Comparison of ENCODE assay signal across 1 cellular context in the genomic region with DNA sequence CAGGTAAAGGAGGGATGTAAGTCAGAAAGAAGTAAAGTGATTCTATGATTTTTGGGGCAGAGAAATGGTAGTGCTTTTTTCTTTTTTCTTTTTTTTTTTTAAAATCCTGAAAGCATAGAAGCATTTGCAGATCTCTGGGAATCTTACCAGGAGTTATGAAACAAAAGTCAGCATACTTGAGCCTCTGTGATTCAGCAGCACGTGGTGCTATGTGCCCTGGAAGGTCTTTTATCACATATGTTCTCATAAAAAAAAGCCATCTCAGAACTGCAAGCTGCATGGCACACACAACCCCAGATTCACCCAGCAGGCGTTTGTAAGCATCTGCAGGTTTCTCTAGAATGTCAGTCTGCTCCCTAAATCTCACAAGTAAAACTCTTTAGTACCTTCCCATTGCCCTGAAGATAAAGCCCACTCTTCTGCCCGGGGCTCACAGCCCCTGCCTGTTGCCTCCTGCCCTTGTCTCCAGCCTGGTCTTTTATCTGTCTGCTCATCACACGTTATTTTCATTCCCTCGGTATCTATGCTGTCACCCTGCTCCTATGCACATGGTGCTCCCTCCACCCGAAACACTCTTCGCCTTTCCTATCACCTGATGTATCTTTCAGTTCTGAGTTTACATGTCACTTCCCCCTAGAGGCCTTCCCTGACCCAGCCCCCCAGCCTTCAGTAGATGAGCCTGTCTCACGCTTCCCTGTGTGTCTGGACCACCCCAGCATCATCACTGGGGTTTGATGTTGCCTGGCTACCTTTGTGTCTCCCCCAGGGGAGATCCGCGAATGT.
TF ChIP-seq lines count a peak whose summit lies in the region.

No MANE protein-coding gene starts in this region.

TF ChIP-seq in GM12878, 131 proteins besides CTCF, POLR2A, EP300 and RAD21 (continued from another document):
- TF ChIP-seq, protein P1, sequence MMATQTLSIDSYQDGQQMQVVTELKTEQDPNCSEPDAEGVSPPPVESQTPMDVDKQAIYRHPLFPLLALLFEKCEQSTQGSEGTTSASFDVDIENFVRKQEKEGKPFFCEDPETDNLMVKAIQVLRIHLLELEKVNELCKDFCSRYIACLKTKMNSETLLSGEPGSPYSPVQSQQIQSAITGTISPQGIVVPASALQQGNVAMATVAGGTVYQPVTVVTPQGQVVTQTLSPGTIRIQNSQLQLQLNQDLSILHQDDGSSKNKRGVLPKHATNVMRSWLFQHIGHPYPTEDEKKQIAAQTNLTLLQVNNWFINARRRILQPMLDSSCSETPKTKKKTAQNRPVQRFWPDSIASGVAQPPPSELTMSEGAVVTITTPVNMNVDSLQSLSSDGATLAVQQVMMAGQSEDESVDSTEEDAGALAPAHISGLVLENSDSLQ (IDR thresholded peaks at IDR 0.05): peak; percentile 65
- peak; percentile 66 for TF ChIP-seq RELA (IDR thresholded peaks at IDR 0.05; ENCODE audit: borderline replicate concordance, partially characterized antibody)
- TF ChIP-seq, protein P2, sequence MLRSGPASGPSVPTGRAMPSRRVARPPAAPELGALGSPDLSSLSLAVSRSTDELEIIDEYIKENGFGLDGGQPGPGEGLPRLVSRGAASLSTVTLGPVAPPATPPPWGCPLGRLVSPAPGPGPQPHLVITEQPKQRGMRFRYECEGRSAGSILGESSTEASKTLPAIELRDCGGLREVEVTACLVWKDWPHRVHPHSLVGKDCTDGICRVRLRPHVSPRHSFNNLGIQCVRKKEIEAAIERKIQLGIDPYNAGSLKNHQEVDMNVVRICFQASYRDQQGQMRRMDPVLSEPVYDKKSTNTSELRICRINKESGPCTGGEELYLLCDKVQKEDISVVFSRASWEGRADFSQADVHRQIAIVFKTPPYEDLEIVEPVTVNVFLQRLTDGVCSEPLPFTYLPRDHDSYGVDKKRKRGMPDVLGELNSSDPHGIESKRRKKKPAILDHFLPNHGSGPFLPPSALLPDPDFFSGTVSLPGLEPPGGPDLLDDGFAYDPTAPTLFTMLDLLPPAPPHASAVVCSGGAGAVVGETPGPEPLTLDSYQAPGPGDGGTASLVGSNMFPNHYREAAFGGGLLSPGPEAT (IDR thresholded peaks at IDR 0.05; ENCODE audit: low read depth): peak; percentile 77
- TF ChIP-seq, protein P3, sequence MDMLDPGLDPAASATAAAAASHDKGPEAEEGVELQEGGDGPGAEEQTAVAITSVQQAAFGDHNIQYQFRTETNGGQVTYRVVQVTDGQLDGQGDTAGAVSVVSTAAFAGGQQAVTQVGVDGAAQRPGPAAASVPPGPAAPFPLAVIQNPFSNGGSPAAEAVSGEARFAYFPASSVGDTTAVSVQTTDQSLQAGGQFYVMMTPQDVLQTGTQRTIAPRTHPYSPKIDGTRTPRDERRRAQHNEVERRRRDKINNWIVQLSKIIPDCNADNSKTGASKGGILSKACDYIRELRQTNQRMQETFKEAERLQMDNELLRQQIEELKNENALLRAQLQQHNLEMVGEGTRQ (IDR thresholded peaks at IDR 0.05; ENCODE audit: borderline replicate concordance, low read depth, low read length): no peak
- TF ChIP-seq PML (IDR thresholded peaks at IDR 0.05; ENCODE audit: low read length): no peak
- TF ChIP-seq SRF (IDR thresholded peaks at IDR 0.05; ENCODE audit: low read depth in 2 of 2, low read length in 2 of 2): no peak
- TF ChIP-seq, protein P4, sequence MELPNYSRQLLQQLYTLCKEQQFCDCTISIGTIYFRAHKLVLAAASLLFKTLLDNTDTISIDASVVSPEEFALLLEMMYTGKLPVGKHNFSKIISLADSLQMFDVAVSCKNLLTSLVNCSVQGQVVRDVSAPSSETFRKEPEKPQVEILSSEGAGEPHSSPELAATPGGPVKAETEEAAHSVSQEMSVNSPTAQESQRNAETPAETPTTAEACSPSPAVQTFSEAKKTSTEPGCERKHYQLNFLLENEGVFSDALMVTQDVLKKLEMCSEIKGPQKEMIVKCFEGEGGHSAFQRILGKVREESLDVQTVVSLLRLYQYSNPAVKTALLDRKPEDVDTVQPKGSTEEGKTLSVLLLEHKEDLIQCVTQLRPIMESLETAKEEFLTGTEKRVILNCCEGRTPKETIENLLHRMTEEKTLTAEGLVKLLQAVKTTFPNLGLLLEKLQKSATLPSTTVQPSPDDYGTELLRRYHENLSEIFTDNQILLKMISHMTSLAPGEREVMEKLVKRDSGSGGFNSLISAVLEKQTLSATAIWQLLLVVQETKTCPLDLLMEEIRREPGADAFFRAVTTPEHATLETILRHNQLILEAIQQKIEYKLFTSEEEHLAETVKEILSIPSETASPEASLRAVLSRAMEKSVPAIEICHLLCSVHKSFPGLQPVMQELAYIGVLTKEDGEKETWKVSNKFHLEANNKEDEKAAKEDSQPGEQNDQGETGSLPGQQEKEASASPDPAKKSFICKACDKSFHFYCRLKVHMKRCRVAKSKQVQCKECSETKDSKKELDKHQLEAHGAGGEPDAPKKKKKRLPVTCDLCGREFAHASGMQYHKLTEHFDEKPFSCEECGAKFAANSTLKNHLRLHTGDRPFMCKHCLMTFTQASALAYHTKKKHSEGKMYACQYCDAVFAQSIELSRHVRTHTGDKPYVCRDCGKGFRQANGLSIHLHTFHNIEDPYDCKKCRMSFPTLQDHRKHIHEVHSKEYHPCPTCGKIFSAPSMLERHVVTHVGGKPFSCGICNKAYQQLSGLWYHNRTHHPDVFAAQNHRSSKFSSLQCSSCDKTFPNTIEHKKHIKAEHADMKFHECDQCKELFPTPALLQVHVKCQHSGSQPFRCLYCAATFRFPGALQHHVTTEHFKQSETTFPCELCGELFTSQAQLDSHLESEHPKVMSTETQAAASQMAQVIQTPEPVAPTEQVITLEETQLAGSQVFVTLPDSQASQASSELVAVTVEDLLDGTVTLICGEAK (IDR thresholded peaks at IDR 0.05; ENCODE audit: borderline replicate concordance): peak; percentile 16; the same call in 1 of the 2 replicates
- no peak for TF ChIP-seq SIX5 (IDR thresholded peaks at IDR 0.05; ENCODE audit: low read depth, low read length, severe bottlenecking)
- TF ChIP-seq STAT3 (IDR thresholded peaks at IDR 0.05; ENCODE audit: low read depth, low read length): no peak
- 0 out of 2 replicates have a peak, but pooled peaks have one; percentile 41 for TF ChIP-seq BCL11A (IDR thresholded peaks at IDR 0.05; ENCODE audit: low read depth, low read length)
- no peak for TF ChIP-seq SREBF2 (IDR thresholded peaks at IDR 0.05; ENCODE audit: low read length)
- TF ChIP-seq DPF2 (IDR thresholded peaks at IDR 0.05): peak; percentile 75
